32 cellular contexts compared by ENCODE assay signal in genomic region chr6:9830808-9831207, GRCh38.
"Had no signal": no experiment of that assay in that cellular context is flagged by ENCODE, and none has a peak within 500 bp of the region (broad histone marks: within the 10 kb centered on the region; RNA-seq: fewer than 3 reads in every experiment).

No MANE protein-coding gene starts in this region.

- H3K27me3 ChIP-seq: adrenal gland, cardiac muscle cell, Peyer's patch had no signal

- H3K9me3 Mint-ChIP-seq: activated naive CD4-positive, alpha-beta T cell treated with anti-CD3 and anti-CD28 coated beads for 36 hours; WTC11 had no signal

- H3K9me3 ChIP-seq: adrenal gland, Peyer's patch had no signal

- H3K36me3 Mint-ChIP-seq: activated CD4-positive, alpha-beta memory T cell treated with anti-CD3 and anti-CD28 coated beads for 36 hours; activated naive CD4-positive, alpha-beta T cell treated with anti-CD3 and anti-CD28 coated beads, Interleukin-2, amount 50 U/mL, for 72 hours; IgD-negative memory B cell; WTC11 had no signal

- H3K27ac Mint-ChIP-seq: activated CD4-positive, alpha-beta memory T cell treated with anti-CD3 and anti-CD28 coated beads for 36 hours; activated CD4-positive, alpha-beta T cell treated with anti-CD3 and anti-CD28 coated beads for 36 hours; activated naive CD4-positive, alpha-beta T cell treated with anti-CD3 and anti-CD28 coated beads for 36 hours; activated naive CD4-positive, alpha-beta T cell treated with anti-CD3 and anti-CD28 coated beads, Interleukin-2, amount 50 U/mL, for 72 hours; activated T-helper 1 cell treated with anti-CD3 and anti-CD28 coated beads, Interleukin-12 subunit alpha, Interleukin-12 subunit beta, Interleukin-2, Interleukin-4 antibody, amounts not matched to agents 30 ng/mL and 10 ng/mL and 1 ng/mL, durations not matched to agents 14 hours and 24 hours and 36 hours; IgD-negative memory B cell; T-helper 1 cell treated with Interleukin-12 subunit alpha and Interleukin-12 subunit beta and Interleukin-4 antibody, amounts not matched to agents 30 μg/mL and 1 μg/mL, for 36 hours; T-helper 2 cell treated with Interferon-gamma antibody and Interleukin-4, amounts not matched to agents 5 μg/mL and 100 μg/mL, for 36 hours; WTC11 had no signal

- DNase-seq: activated CD4-positive, alpha-beta memory T cell treated with anti-CD3 and anti-CD28 coated beads for 36 hours; activated CD4-positive, alpha-beta T cell treated with anti-CD3 and anti-CD28 coated beads for 36 hours; activated CD4-positive, alpha-beta T cell treated with anti-CD3 and anti-CD28 coated beads, Interleukin-2, amount 50 U/mL, for 1 hour; activated CD8-positive, alpha-beta memory T cell treated with anti-CD3 and anti-CD28 coated beads, Interleukin-2, amount 50 U/mL, for 4 hours; activated gamma-delta T cell treated with Interleukin-2 at 50 U/mL for 16 hours; activated naive CD4-positive, alpha-beta T cell treated with anti-CD3 and anti-CD28 coated beads for 36 hours; activated T-cell treated with anti-CD3 and anti-CD28 coated beads for 4 hours; activated T-cell treated with anti-CD3 and anti-CD28 coated beads, Interleukin-2, amount 50 U/mL, for 4 hours; adrenal gland; anterior cingulate cortex; Karpas-422; KBM-7; NCI-H1105; NCI-H1417 treated with DMSO at 0.1 percent for 48 hours; NCI-H187 treated with DMSO at 0.1 percent for 48 hours; NCI-H2081; NCI-H2171 treated with DMSO at 0.1 percent for 48 hours; NCI-H2227 treated with DMSO at 0.1 percent for 48 hours; NCI-H524 treated with DMSO at 0.1 percent for 48 hours; PC-3; Peyer's patch; RPMI8226; SHP77 treated with DMSO at 0.1 percent for 48 hours had no signal

- ATAC-seq: activated CD4-positive, alpha-beta T cell treated with anti-CD3 and anti-CD28 coated beads for 36 hours; activated CD4-positive, CD25-positive, alpha-beta regulatory T cell treated with anti-CD3 and anti-CD28 coated beads, Interleukin-2, amount 50 U/mL, for 24 hours; activated naive CD4-positive, alpha-beta T cell treated with anti-CD3 and anti-CD28 coated beads, Interleukin-2, amount 50 U/mL, for 72 hours; activated T-cell treated with anti-CD3 and anti-CD28 coated beads, Interleukin-2, amount 50 U/mL, for 4 hours; PC-3; WTC11 had no signal

- H3K27ac ChIP-seq: adrenal gland, cardiac muscle cell, Peyer's patch had no signal

- H3K36me3 ChIP-seq: adrenal gland, cardiac muscle cell, Peyer's patch had no signal

- H3K27me3 Mint-ChIP-seq: activated CD4-positive, alpha-beta memory T cell treated with anti-CD3 and anti-CD28 coated beads for 36 hours; activated CD4-positive, alpha-beta T cell treated with anti-CD3 and anti-CD28 coated beads for 36 hours; central memory CD8-positive, alpha-beta T cell; IgD-negative memory B cell had no signal

- H3K4me1 Mint-ChIP-seq: activated CD4-positive, alpha-beta T cell treated with anti-CD3 and anti-CD28 coated beads for 36 hours; central memory CD8-positive, alpha-beta T cell; IgD-negative memory B cell had no signal

- H3K4me3 ChIP-seq: adrenal gland, cardiac muscle cell, Peyer's patch had no signal

- H3K4me3 Mint-ChIP-seq: activated CD4-positive, alpha-beta memory T cell treated with anti-CD3 and anti-CD28 coated beads for 36 hours; activated CD4-positive, alpha-beta T cell treated with anti-CD3 and anti-CD28 coated beads for 36 hours; activated naive CD4-positive, alpha-beta T cell treated with anti-CD3 and anti-CD28 coated beads for 36 hours; activated T-cell treated with anti-CD3 and anti-CD28 coated beads, Interleukin-2, amount 50 U/mL, for 4 hours; activated T-helper 1 cell treated with anti-CD3 and anti-CD28 coated beads, Interleukin-12 subunit alpha, Interleukin-12 subunit beta, Interleukin-2, Interleukin-4 antibody, amounts not matched to agents 30 ng/mL and 10 ng/mL and 1 ng/mL, durations not matched to agents 14 hours and 24 hours and 36 hours; central memory CD8-positive, alpha-beta T cell; IgD-negative memory B cell; T-helper 1 cell treated with Interleukin-12 subunit alpha and Interleukin-12 subunit beta and Interleukin-4 antibody, amounts not matched to agents 30 μg/mL and 1 μg/mL, for 36 hours; T-helper 2 cell treated with Interferon-gamma antibody and Interleukin-4, amounts not matched to agents 5 μg/mL and 100 μg/mL, for 36 hours; WTC11 had no signal

- H3K4me1 ChIP-seq: adrenal gland, Peyer's patch had no signal
